Comparison of ENCODE assay signal across 24 cellular contexts in genomic region chr7:80588591-80588990, GRCh38. TPM values are rescaled to one million over a fixed set of nuclear protein-coding genes. Genes with fewer than 3 reads are reported as not detected.
A peak's percentile ranks its signal among the peaks of the same experiment; 100 is the strongest.
DNase-seq lines count a peak whose midpoint lies in the region; ATAC-seq, FAIRE-seq and TF ChIP-seq lines count a peak whose summit lies in the region.
"Had no signal": no experiment of that assay in that cellular context is flagged by ENCODE, and none has a peak within 500 bp of the region (broad histone marks: within the 10 kb centered on the region; RNA-seq: fewer than 3 reads in every experiment).

No MANE protein-coding gene starts in this region.

- H3K9me3 Mint-ChIP-seq in GM23338 = no peaks in the 10 kb centered on the region
- no peaks in the 10 kb centered on the region for H3K9me3 Mint-ChIP-seq in astrocyte (ENCODE audit: unreplicated experiment)
- H3K9me3 Mint-ChIP-seq: activated naive CD8-positive, alpha-beta T cell treated with anti-CD3 and anti-CD28 coated beads, Interleukin-2, amount 50 U/mL, for 24 hours; CD8-positive, alpha-beta T cell; stimulated activated naive B cell treated with anti-CD40 and anti-IgM and Interleukin-4, amounts not matched to agents 10 μg/mL and 1 μg/mL and 100 μg/mL, for 72 hours had no signal

- no peaks in the 10 kb centered on the region for H3K9me3 ChIP-seq in astrocyte (ENCODE audit: insufficient read depth, low read depth, low read length)
- H3K9me3 ChIP-seq: pancreas, thyroid gland had no signal

- no peaks in the 10 kb centered on the region for H3K9me2 ChIP-seq in GM23338 (ENCODE audit: insufficient read depth)

- H3K4me1 ChIP-seq in GM23338 (ENCODE audit: insufficient read depth) (no peaks in the 10 kb centered on the region), astrocyte (ENCODE audit: insufficient read depth, low read length) (no peaks in the 10 kb centered on the region)

- no peak overlapping the region for H3K9ac ChIP-seq in astrocyte (ENCODE audit: low read length)

- DNase-seq in AG08395 (ENCODE audit: low spot score) (peak; percentile 30), GM23338 (ENCODE audit: low spot score) (no peak), astrocyte (ENCODE audit: low read depth) (peak; percentile 9), foreskin fibroblast (peak; percentile 44 to 65), NCI-H524 (lab: John Stamatoyannopoulos, UW) (no peak), frontal cortex (ENCODE audit: low spot score in 2 of 2) (no peak)
- DNase-seq: activated CD8-positive, alpha-beta memory T cell treated with anti-CD3 and anti-CD28 coated beads, Interleukin-2, amount 50 U/mL, for 48 hours; activated naive CD8-positive, alpha-beta T cell treated with anti-CD3 and anti-CD28 coated beads, Interleukin-2, amount 50 U/mL, for 24 hours; CD8-positive, alpha-beta T cell; left colon; NCI-H1436 treated with DMSO at 0.1 percent for 48 hours; NCI-H2171; pancreas; SIG-M5; stimulated activated naive B cell treated with anti-CD40 and anti-IgM and Interleukin-4, amounts not matched to agents 10 μg/mL and 1 μg/mL and 100 μg/mL, for 72 hours; thyroid gland had no signal

- no peak for ATAC-seq in GM23338
- ATAC-seq in HG03460 (IDR thresholded peaks at IDR 0.05; ENCODE audit: unreplicated experiment) = no peak
- no peak for ATAC-seq in HG03108 (IDR thresholded peaks at IDR 0.05; ENCODE audit: unreplicated experiment)
- ATAC-seq: activated naive CD8-positive, alpha-beta T cell treated with anti-CD3 and anti-CD28 coated beads, Interleukin-2, amount 50 U/mL, for 24 hours; CD8-positive, alpha-beta T cell; HCT116; left colon; natural killer cell treated with Interleukin-12 subunit alpha and Interleukin-12 subunit beta and Interleukin-15 and Interleukin-18, amount 100 ng/mL, for 72 hours; pancreas; stimulated activated naive B cell treated with anti-CD40 and anti-IgM and Interleukin-4, amounts not matched to agents 10 μg/mL and 1 μg/mL and 100 μg/mL, for 72 hours had no signal

- H3K4me2 ChIP-seq in GM23338 (no peak overlapping the region), astrocyte (ENCODE audit: low read length) (no peak overlapping the region)

- H3K27ac Mint-ChIP-seq in GM23338 (peak overlapping the region; percentile 81), astrocyte (ENCODE audit: unreplicated experiment) (no peak overlapping the region)
- H3K27ac Mint-ChIP-seq: activated naive CD8-positive, alpha-beta T cell treated with anti-CD3 and anti-CD28 coated beads, Interleukin-2, amount 50 U/mL, for 24 hours; CD8-positive, alpha-beta T cell; natural killer cell treated with Interleukin-12 subunit alpha and Interleukin-12 subunit beta and Interleukin-15 and Interleukin-18, amount 100 ng/mL, for 72 hours; stimulated activated naive B cell treated with anti-CD40 and anti-IgM and Interleukin-4, amounts not matched to agents 10 μg/mL and 1 μg/mL and 100 μg/mL, for 72 hours had no signal

- FAIRE-seq in astrocyte (lab: Jason Lieb, UNC) = no peak
- no peak for FAIRE-seq in frontal cortex (lab: Jason Lieb, UNC)
- FAIRE-seq: endothelial cell of umbilical vein, pancreas had no signal

- H3K4me1 Mint-ChIP-seq in GM23338 (peaks cover 3% of the 10 kb centered on the region; the same call in 2 of the 3 replicates), astrocyte (ENCODE audit: low read depth, unreplicated experiment) (peaks cover 4% of the 10 kb centered on the region)
- H3K4me1 Mint-ChIP-seq: activated naive CD8-positive, alpha-beta T cell treated with anti-CD3 and anti-CD28 coated beads, Interleukin-2, amount 50 U/mL, for 24 hours had no signal

- H3K27me3 ChIP-seq in GM23338 (ENCODE audit: insufficient read depth) (no peaks in the 10 kb centered on the region), astrocyte (ENCODE audit: insufficient read depth, low read length) (no peaks in the 10 kb centered on the region)
- H3K27me3 ChIP-seq: cardiac muscle cell, pancreas, thyroid gland had no signal

- H4K20me1 ChIP-seq in GM23338 (replicated peaks; ENCODE audit: insufficient read depth) (no peaks in the 10 kb centered on the region), astrocyte (ENCODE audit: insufficient read depth, low read length) (no peaks in the 10 kb centered on the region)

- H3F3A ChIP-seq in GM23338 (replicated peaks; ENCODE audit: low read depth) = no peaks in the 10 kb centered on the region

- H2AFZ ChIP-seq in GM23338 (no peak overlapping the region), astrocyte (ENCODE audit: low read depth, low read length) (no peak overlapping the region)

- TF ChIP-seq CTCF in GM23338 (conservative IDR thresholded peaks at IDR 0.05; ENCODE audit: low read depth in 2 of 2) = no peak
- TF ChIP-seq CTCF in astrocyte (IDR thresholded peaks at IDR 0.05; ENCODE audit: insufficient read depth, low read depth, low read length) = no peak
- TF ChIP-seq CTCF in foreskin fibroblast (IDR thresholded peaks at IDR 0.05; ENCODE audit: low read depth, low read length) = no peak

- H3K36me3 ChIP-seq in GM23338 (ENCODE audit: insufficient read depth) = no peaks in the 10 kb centered on the region
- no peaks in the 10 kb centered on the region for H3K36me3 ChIP-seq in astrocyte (ENCODE audit: insufficient read depth, low read length)
- H3K36me3 ChIP-seq: cardiac muscle cell, pancreas, thyroid gland had no signal

- H3K4me3 ChIP-seq in GM23338 (no peak overlapping the region), astrocyte (ENCODE audit: insufficient read depth, low read depth, low read length) (no peak overlapping the region), foreskin fibroblast (ENCODE audit: low read depth in 1 of 2, low read length in 2 of 2) (no peak overlapping the region)
- H3K4me3 ChIP-seq: cardiac muscle cell, pancreas, thyroid gland had no signal

- H3K27me3 Mint-ChIP-seq in GM23338 (ENCODE audit: insufficient read depth, low read depth, poor library complexity) (no peaks in the 10 kb centered on the region), astrocyte (ENCODE audit: low read depth, unreplicated experiment) (no peaks in the 10 kb centered on the region)
- H3K27me3 Mint-ChIP-seq: activated naive CD8-positive, alpha-beta T cell treated with anti-CD3 and anti-CD28 coated beads, Interleukin-2, amount 50 U/mL, for 24 hours; natural killer cell treated with Interleukin-12 subunit alpha and Interleukin-12 subunit beta and Interleukin-15 and Interleukin-18, amount 100 ng/mL, for 72 hours; stimulated activated naive B cell treated with anti-CD40 and anti-IgM and Interleukin-4, amounts not matched to agents 10 μg/mL and 1 μg/mL and 100 μg/mL, for 72 hours had no signal

- no peaks in the 10 kb centered on the region for H3K36me3 Mint-ChIP-seq in GM23338 (ENCODE audit: low read depth)
- H3K36me3 Mint-ChIP-seq in astrocyte (ENCODE audit: low read depth, unreplicated experiment) = no peaks in the 10 kb centered on the region
- H3K36me3 Mint-ChIP-seq: CD8-positive, alpha-beta T cell; natural killer cell treated with Interleukin-12 subunit alpha and Interleukin-12 subunit beta and Interleukin-15 and Interleukin-18, amount 100 ng/mL, for 72 hours; stimulated activated naive B cell treated with anti-CD40 and anti-IgM and Interleukin-4, amounts not matched to agents 10 μg/mL and 1 μg/mL and 100 μg/mL, for 72 hours had no signal

- H3K79me2 ChIP-seq in GM23338 (replicated peaks; ENCODE audit: insufficient read depth) (no peaks in the 10 kb centered on the region), astrocyte (ENCODE audit: insufficient read depth, low read length) (no peaks in the 10 kb centered on the region)

- no peak overlapping the region for H3K27ac ChIP-seq in GM23338 (ENCODE audit: low read depth)
- H3K27ac ChIP-seq in astrocyte (ENCODE audit: low read depth, low read length) = no peak overlapping the region
- H3K27ac ChIP-seq: cardiac muscle cell, pancreas, thyroid gland had no signal

- H3K4me3 Mint-ChIP-seq in GM23338 (no peak overlapping the region), astrocyte (ENCODE audit: unreplicated experiment) (no peak overlapping the region)
- H3K4me3 Mint-ChIP-seq: activated naive CD8-positive, alpha-beta T cell treated with anti-CD3 and anti-CD28 coated beads, Interleukin-2, amount 50 U/mL, for 24 hours; CD8-positive, alpha-beta T cell; natural killer cell treated with Interleukin-12 subunit alpha and Interleukin-12 subunit beta and Interleukin-15 and Interleukin-18, amount 100 ng/mL, for 72 hours; stimulated activated naive B cell treated with anti-CD40 and anti-IgM and Interleukin-4, amounts not matched to agents 10 μg/mL and 1 μg/mL and 100 μg/mL, for 72 hours had no signal

TF ChIP-seq in GM23338, 12 proteins besides CTCF, POLR2A, EP300 and RAD21:
- TF ChIP-seq ETS1 (IDR thresholded peaks at IDR 0.05) (no peak), ZNF331 (CRISPR knock-in tag; IDR thresholded peaks at IDR 0.05; ENCODE audit: low read depth) (no peak), POLR2AphosphoS5 (IDR thresholded peaks at IDR 0.05; ENCODE audit: low read depth) (no peak)

RNA-seq across cellular contexts. Expression of gene CD36, which starts 49.9 kb away (rescaled TPM):
- total RNA-seq in GM23338 (2014; rRNA removed; shearing (Covaris generic)) = 1.7 and 1.8 TPM in 2 replicates
- polyA plus RNA-seq in GM23338 (2016; fragmentation: Nextera tagmentation; extraction: Ambion mirVana) = 0.40 and 0.99 TPM in 2 replicates
- total RNA-seq in astrocyte = 1.7 and 2.6 TPM in 2 replicates
- 22.0 TPM for total RNA-seq in frontal cortex
- total RNA-seq: natural killer cell treated with Interleukin-12 subunit alpha and Interleukin-12 subunit beta and Interleukin-15 and Interleukin-18, amount 100 ng/mL, for 72 hours; OCI-LY7; T-helper 1 cell treated with Interleukin-12 subunit alpha and Interleukin-12 subunit beta and Interleukin-4 antibody, amounts not matched to agents 30 ng/mL and 1 ng/mL, for 36 hours had no signal

Comparison
In these comparisons a context has a peak if more than half of its experiments do, and no peak if none do; other contexts are left out.
1. DNase-seq: peak in AG08395 (single experiment), astrocyte (single experiment) and foreskin fibroblast (2 of 2); none in GM23338 (single experiment), NCI-H524 (0 of 2) and frontal cortex (0 of 2).